Comparison of ENCODE assay signal across 1 cellular context in genomic region chr2:64012115-64012514, GRCh38.
TF ChIP-seq lines count a peak whose summit lies in the region.

No MANE protein-coding gene starts in this region.

TF ChIP-seq in GM12878, 131 proteins besides CTCF, POLR2A, EP300 and RAD21 (continued from another document):
- TF ChIP-seq E2F4 (IDR thresholded peaks at IDR 0.05; ENCODE audit: low read depth, low read length): no peak
- TF ChIP-seq SREBF1 (IDR thresholded peaks at IDR 0.05; ENCODE audit: low read length): no peak
- TF ChIP-seq HSF1 (IDR thresholded peaks at IDR 0.05; ENCODE audit: low read depth, low read length): no peak
- TF ChIP-seq MYB (IDR thresholded peaks at IDR 0.05; ENCODE audit: borderline replicate concordance, low read depth, low read length): no peak
- TF ChIP-seq PAX8 (IDR thresholded peaks at IDR 0.05): no peak
